In genomic region chr17:58666858-58667267, GRCh38 we compare ENCODE assay signal across 8 cellular contexts. TPM values are rescaled to one million over a fixed set of nuclear protein-coding genes. Genes with fewer than 3 reads are reported as not detected.
DNase-seq lines count a peak whose midpoint lies in the region; ATAC-seq and TF ChIP-seq lines count a peak whose summit lies in the region.

No MANE protein-coding gene starts in this region.

- TF ChIP-seq CTCF in HL-60 (IDR thresholded peaks at IDR 0.05; ENCODE audit: insufficient read depth, low read length) (no peak), SU-DHL-6 (IDR thresholded peaks at IDR 0.05; ENCODE audit: insufficient read depth, low read length, poor library complexity, severe bottlenecking) (no peak), chondrocyte (IDR thresholded peaks at IDR 0.05) (no peak), thoracic aorta (IDR thresholded peaks at IDR 0.05) (no peak)

- H2AFZ ChIP-seq in SU-DHL-6 (ENCODE audit: low read depth, low read length, severe bottlenecking): no peak overlapping the region

- H3K9me2 ChIP-seq in SU-DHL-6 (replicated peaks; ENCODE audit: insufficient read depth, low read length): no peaks in the 10 kb centered on the region

- no peaks in the 10 kb centered on the region for H3K9me3 Mint-ChIP-seq in chondrocyte (ENCODE audit: low read depth)

- H3K4me1 Mint-ChIP-seq in chondrocyte (ENCODE audit: low read depth): no peaks in the 10 kb centered on the region

- no peak overlapping the region for H3K9ac ChIP-seq in SU-DHL-6 (ENCODE audit: low read length)

- peak overlapping the region; percentile 33 for H3K4me3 ChIP-seq in HL-60 (replicated peaks; ENCODE audit: insufficient read depth, low read length)
- no peak overlapping the region for H3K4me3 ChIP-seq in SU-DHL-6 (ENCODE audit: insufficient read depth, low read length, poor library complexity, severe bottlenecking)
- peak overlapping the region; percentile 54 for H3K4me3 ChIP-seq in thoracic aorta

- H3F3A ChIP-seq in SU-DHL-6 (ENCODE audit: insufficient read depth): no peaks in the 10 kb centered on the region

- H3K4me2 ChIP-seq in SU-DHL-6 (ENCODE audit: low read depth, low read length, poor library complexity, severe bottlenecking): peak overlapping the region; percentile 17

- H4K20me1 ChIP-seq in SU-DHL-6 (ENCODE audit: low read depth, low read length): no peaks in the 10 kb centered on the region

- no peaks in the 10 kb centered on the region for H3K36me3 ChIP-seq in SU-DHL-6 (ENCODE audit: low read length)
- H3K36me3 ChIP-seq in thoracic aorta: no peaks in the 10 kb centered on the region

- H3K36me3 Mint-ChIP-seq in chondrocyte (ENCODE audit: low read depth): no peaks in the 10 kb centered on the region

- H3K27me3 ChIP-seq in HL-60 (ENCODE audit: insufficient read depth, poor library complexity, severe bottlenecking) (no peaks in the 10 kb centered on the region), SU-DHL-6 (ENCODE audit: low read length) (no peaks in the 10 kb centered on the region), thoracic aorta (replicated peaks; ENCODE audit: insufficient read depth) (no peaks in the 10 kb centered on the region)

- no peaks in the 10 kb centered on the region for H3K79me2 ChIP-seq in SU-DHL-6 (ENCODE audit: insufficient read depth, low read length)

- H3K4me1 ChIP-seq in thoracic aorta (ENCODE audit: control insufficient read depth in 1 of 2, low read depth in 2 of 2): no peaks in the 10 kb centered on the region

- H3K4me3 Mint-ChIP-seq in chondrocyte (ENCODE audit: unreplicated experiment): no peak overlapping the region

- H3K27ac Mint-ChIP-seq in chondrocyte (ENCODE audit: unreplicated experiment): no peak overlapping the region

- H3K27ac ChIP-seq in HL-60 (replicated peaks) (peak overlapping the region; percentile 52), SU-DHL-6 (ENCODE audit: low read depth, low read length) (no peak overlapping the region), thoracic aorta (peak overlapping the region in 1 of 2 donors; percentile 8)

- H3K27me3 Mint-ChIP-seq in chondrocyte (ENCODE audit: low read depth): peaks cover 2% of the 10 kb centered on the region

- H3K9me3 ChIP-seq in SU-DHL-6 (ENCODE audit: insufficient read depth, low read length) (no peaks in the 10 kb centered on the region), thoracic aorta (no peaks in the 10 kb centered on the region)

- no peak for ATAC-seq in thoracic aorta (ENCODE audit: insufficient number of reproducible peaks, low FRiP score, low read depth)
- ATAC-seq in HG02840 (IDR thresholded peaks at IDR 0.05; ENCODE audit: low FRiP score, unreplicated experiment): no peak
- no peak for ATAC-seq in HG03354 (IDR thresholded peaks at IDR 0.05; ENCODE audit: poor library complexity, severe bottlenecking, unreplicated experiment)

- DNase-seq in HL-60 (ENCODE audit: low read depth in 1 of 2, low spot score in 1 of 2) (peak; percentile 85 to 86), chondrocyte (ENCODE audit: low spot score) (peak; percentile 53), lung microvascular endothelial cell (ENCODE audit: low read depth in 2 of 2) (peak; percentile 64 to 90), thoracic aorta (ENCODE audit: low spot score) (peak; percentile 16), kidney glomerular epithelial cell (lab: John Stamatoyannopoulos, UW) (no peak)

RNA-seq across cellular contexts. Expression of gene TEX14, which starts 25.0 kb away (rescaled TPM):
- total RNA-seq in chondrocyte: 0.05 to 0.08 TPM in 2 of 3 replicates, not detected in the other
- under 0.01 TPM in 1 of 2 replicates, not detected in the other for total RNA-seq in lung microvascular endothelial cell
- total RNA-seq in thoracic aorta: under 1 TPM in 1 of 2 donors, not detected in 1; 0.92 TPM

RNA-seq across cellular contexts. Expression of gene RAD51C, which starts 25.5 kb away (rescaled TPM):
- total RNA-seq in chondrocyte (17.2 to 25.4 TPM (median 22.3 TPM) in 3 replicates), lung microvascular endothelial cell (12.2 and 14.7 TPM in 2 replicates), thoracic aorta (10 to 100 TPM; 14.6 to 15.4 TPM)
